In the genomic region with DNA sequence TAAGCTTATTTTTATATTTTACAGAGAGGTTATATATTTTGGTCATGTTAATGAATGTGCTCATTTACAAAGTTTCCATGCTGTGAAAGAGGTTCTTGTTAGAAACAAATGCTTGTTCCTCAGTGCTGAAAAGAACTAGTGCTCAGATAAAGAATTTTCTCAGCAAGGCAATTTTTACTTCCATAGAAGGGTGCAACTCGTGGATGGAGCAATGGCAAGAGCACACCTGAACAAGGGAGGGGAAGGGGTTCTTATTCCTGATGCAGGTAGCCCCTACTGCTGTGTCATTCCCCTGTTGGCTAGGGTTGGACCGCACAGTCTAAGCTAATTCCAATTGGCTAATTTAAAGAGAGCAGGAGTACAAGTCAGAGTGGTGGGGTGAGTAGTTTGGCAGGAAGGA, we compare ENCODE assay signal across 3 cellular contexts. TPM values are rescaled to one million over a fixed set of nuclear protein-coding genes. Genes with fewer than 3 reads are reported as not detected.
"Had no signal": no experiment of that assay in that cellular context is flagged by ENCODE, and none has a peak within 500 bp of the region (broad histone marks: within the 10 kb centered on the region; RNA-seq: fewer than 3 reads in every experiment).

No MANE protein-coding gene starts in this region.

RNA-seq across cellular contexts. Expression of gene C12orf56, which starts 34.3 kb away (rescaled TPM):
- total RNA-seq: H4, HT-29 had no signal
- polyA plus RNA-seq: IgD-negative memory B cell had no signal
